In genomic region chrX:136747003-136747986, GRCh38 we compare ENCODE assay signal across 10 cellular contexts. TPM values are rescaled to one million over a fixed set of nuclear protein-coding genes. Genes with fewer than 3 reads are reported as not detected.
DNase-seq lines count a peak whose midpoint lies in the region; ATAC-seq and TF ChIP-seq lines count a peak whose summit lies in the region.
"Had no signal": no experiment of that assay in that cellular context is flagged by ENCODE, and none has a peak within 500 bp of the region (broad histone marks: within the 10 kb centered on the region; RNA-seq: fewer than 3 reads in every experiment).

No MANE protein-coding gene starts in this region.

- no peaks in the 10 kb centered on the region for H3K27me3 ChIP-seq in uterus

- H3K36me3 Mint-ChIP-seq in activated B cell treated with CpG ODN at 0.5 μM for 24 hours (ENCODE audit: low read depth), result peaks cover 21% of the 10 kb centered on the region
- H3K36me3 Mint-ChIP-seq in stimulated activated effector memory CD8-positive, alpha-beta T cell treated with anti-CD3 and anti-CD28 coated beads, Interleukin-12 subunit alpha, Interleukin-12 subunit beta, amount 100 ng/mL, for 72 hours, result peaks cover 39% of the 10 kb centered on the region

- no peaks in the 10 kb centered on the region for H3K36me3 ChIP-seq in uterus

- peak; percentile 30 for DNase-seq in activated naive CD4-positive, alpha-beta T cell treated with Interleukin-2 at 50 U/mL for 16 hours
- DNase-seq in activated naive CD4-positive, alpha-beta T cell treated with anti-CD3 and anti-CD28 coated beads, Interleukin-2, amount 50 U/mL, for 16 hours, result no peak
- DNase-seq in activated B cell treated with CpG ODN at 0.5 μM for 24 hours (no peak), uterus (no peak), NCI-H524 (lab: John Stamatoyannopoulos, UW) (no peak), D341Med (ENCODE audit: low spot score) (no peak)
- DNase-seq in stimulated activated effector memory CD8-positive, alpha-beta T cell treated with anti-CD3 and anti-CD28 coated beads, Interleukin-12 subunit alpha, Interleukin-12 subunit beta, amount 100 ng/mL, for 72 hours (ENCODE audit: low spot score in 2 of 2), result peak in 1 of 2 donors; percentile 55
- DNase-seq: DND-41, NCI-H1694 had no signal

- no peak for TF ChIP-seq CTCF in activated B cell treated with CpG ODN at 0.5 μM for 24 hours (IDR thresholded peaks at IDR 0.05)
- no peak for TF ChIP-seq CTCF in uterus (IDR thresholded peaks at IDR 0.05)

- ATAC-seq in HG03139 (IDR thresholded peaks at IDR 0.05; ENCODE audit: unreplicated experiment) (peak; percentile 55), activated B cell treated with CpG ODN at 0.5 μM for 24 hours (ENCODE audit: low read depth) (peak; percentile 81)
- ATAC-seq in stimulated activated effector memory CD8-positive, alpha-beta T cell treated with anti-CD3 and anti-CD28 coated beads, Interleukin-12 subunit alpha, Interleukin-12 subunit beta, amount 100 ng/mL, for 72 hours, result peak; percentile 91

- no peak for TF ChIP-seq POLR2A in uterus (IDR thresholded peaks at IDR 0.05)

- H3K4me3 ChIP-seq in uterus, result no peak overlapping the region

- no peaks in the 10 kb centered on the region for H3K4me1 ChIP-seq in uterus

- no peaks in the 10 kb centered on the region for H3K27me3 Mint-ChIP-seq in activated B cell treated with CpG ODN at 0.5 μM for 24 hours

- H3K27ac Mint-ChIP-seq in activated B cell treated with CpG ODN at 0.5 μM for 24 hours, result peak overlapping the region; percentile 95
- H3K27ac Mint-ChIP-seq in stimulated activated effector memory CD8-positive, alpha-beta T cell treated with anti-CD3 and anti-CD28 coated beads, Interleukin-12 subunit alpha, Interleukin-12 subunit beta, amount 100 ng/mL, for 72 hours, result peak overlapping the region; percentile 79

- H3K4me3 Mint-ChIP-seq in activated B cell treated with CpG ODN at 0.5 μM for 24 hours, result peak overlapping the region; percentile 69
- peak overlapping the region; percentile 49 for H3K4me3 Mint-ChIP-seq in stimulated activated effector memory CD8-positive, alpha-beta T cell treated with anti-CD3 and anti-CD28 coated beads, Interleukin-12 subunit alpha, Interleukin-12 subunit beta, amount 100 ng/mL, for 72 hours

- no peak overlapping the region for H3K27ac ChIP-seq in uterus

- H3K4me1 Mint-ChIP-seq in activated B cell treated with CpG ODN at 0.5 μM for 24 hours, result peaks cover 79% of the 10 kb centered on the region
- peaks cover 65% of the 10 kb centered on the region for H3K4me1 Mint-ChIP-seq in stimulated activated effector memory CD8-positive, alpha-beta T cell treated with anti-CD3 and anti-CD28 coated beads, Interleukin-12 subunit alpha, Interleukin-12 subunit beta, amount 100 ng/mL, for 72 hours

- POLR2A ChIA-PET in activated B cell treated with CpG ODN at 0.5 μM for 24 hours (lab: Charles Lee), result interaction anchor here (0.5 to 3.4 kb wide), 13 partner anchors 12 to 774 kb away, joined by 3 to 38 read pairs (median 5); partner anchors contain the start of genes MMGT1 and RBMX

- CTCF ChIA-PET in activated B cell treated with CpG ODN at 0.5 μM for 24 hours (lab: Charles Lee), result interaction anchor here (0.9 to 1.7 kb wide), 4 partner anchors 19 to 36 kb away, joined by 3 to 6 read pairs (median 4); no protein-coding TSS in a partner anchor

- H3K9me3 ChIP-seq in uterus, result no peaks in the 10 kb centered on the region

- intact Hi-C loops in activated B cell treated with CpG ODN at 0.5 μM for 24 hours (cut with micrococcal nuclease) (loop anchor here (1.0 to 2.0 kb wide), 5 partner anchors 13 to 133 kb away; partner anchors contain the start of genes ARHGEF6 and RBMX), uterus (cut with DNase I; ENCODE audit: low total_unique reads) (no loop called here)

- no peaks in the 10 kb centered on the region for H3K9me3 Mint-ChIP-seq in activated B cell treated with CpG ODN at 0.5 μM for 24 hours
- no peaks in the 10 kb centered on the region for H3K9me3 Mint-ChIP-seq in stimulated activated effector memory CD8-positive, alpha-beta T cell treated with anti-CD3 and anti-CD28 coated beads, Interleukin-12 subunit alpha, Interleukin-12 subunit beta, amount 100 ng/mL, for 72 hours

RNA-seq across cellular contexts. Expression of gene ARHGEF6, which starts 33.4 kb away (rescaled TPM):
- 32.4 and 33.0 TPM in 2 replicates for total RNA-seq in activated B cell treated with CpG ODN at 0.5 μM for 24 hours
- 10 to 100 TPM; 19.7 to 26.9 (median 24.7) TPM for total RNA-seq in uterus
